Comparison of ENCODE assay signal across 21 cellular contexts in the genomic region with DNA sequence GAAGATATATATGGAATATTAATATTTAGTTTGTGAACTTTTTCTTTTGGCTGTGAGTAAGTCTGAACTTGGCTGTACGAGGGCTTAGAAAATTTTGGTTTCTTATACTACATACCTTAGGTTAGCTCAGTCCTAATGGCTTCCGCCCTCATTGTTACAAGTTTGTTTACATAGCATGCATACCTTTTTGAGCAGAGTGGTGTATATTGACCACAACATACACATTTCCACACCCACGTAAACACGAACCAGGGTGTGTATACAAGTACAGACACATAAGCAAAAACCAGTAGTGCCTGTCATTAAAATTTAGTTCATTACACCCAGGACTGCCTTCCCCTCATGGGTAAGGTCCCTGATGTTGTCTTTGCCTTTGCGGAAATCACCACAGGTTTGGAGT.
DNase-seq lines count a peak whose midpoint lies in the region; ATAC-seq lines count a peak whose summit lies in the region.
"Had no signal": no experiment of that assay in that cellular context is flagged by ENCODE, and none has a peak within 500 bp of the region (broad histone marks: within the 10 kb centered on the region; RNA-seq: fewer than 3 reads in every experiment).

No MANE protein-coding gene starts in this region.

- peak; percentile 35 for ATAC-seq in activated CD8-positive, alpha-beta memory T cell treated with anti-CD3 and anti-CD28 coated beads, Interleukin-2, amount 10 ng/mL, durations not matched to agents 7 days and 5 days
- ATAC-seq in T-helper 17 cell (peak; percentile 40), left cardiac atrium (no peak)
- no peak for ATAC-seq in stimulated activated naive B cell treated with anti-CD40 and anti-IgM and Interleukin-4, amounts not matched to agents 10 μg/mL and 1 μg/mL and 100 μg/mL, for 72 hours (replicated peaks)
- ATAC-seq: right cardiac atrium; stimulated activated naive CD8-positive, alpha-beta T cell treated with anti-CD3 and anti-CD28 coated beads, Interleukin-15, Interleukin-2, amounts not matched to agents 100 U/mL and 50 U/mL, for 24 hours had no signal

- no peaks in the 10 kb centered on the region for H3K9me3 Mint-ChIP-seq in activated CD8-positive, alpha-beta memory T cell treated with anti-CD3 and anti-CD28 coated beads, Interleukin-2, amount 10 ng/mL, durations not matched to agents 7 days and 5 days (ENCODE audit: low read depth)
- H3K9me3 Mint-ChIP-seq in stimulated activated naive B cell treated with anti-CD40 and anti-IgM and Interleukin-4, amounts not matched to agents 10 μg/mL and 1 μg/mL and 100 μg/mL, for 72 hours: no peaks in the 10 kb centered on the region
- H3K9me3 Mint-ChIP-seq: IgD-negative memory B cell had no signal

- no peak for DNase-seq in activated CD8-positive, alpha-beta memory T cell treated with anti-CD3 and anti-CD28 coated beads, Interleukin-2, amount 10 ng/mL, durations not matched to agents 7 days and 5 days
- no peak for DNase-seq in activated CD8-positive, alpha-beta memory T cell treated with anti-CD3 and anti-CD28 coated beads, Interleukin-2, amount 50 U/mL, for 48 hours
- DNase-seq in T-helper 17 cell (no peak), epithelial cell of prostate (ENCODE audit: low read depth, low spot score) (peak; percentile 85), left cardiac atrium (no peak), amniotic stem cell (lab: John Stamatoyannopoulos, UW) (no peak), RKO (ENCODE audit: low spot score) (no peak)
- no peak for DNase-seq in stimulated activated naive B cell treated with anti-CD40 and anti-IgM and Interleukin-4, amounts not matched to agents 10 μg/mL and 1 μg/mL and 100 μg/mL, for 72 hours
- DNase-seq: activated CD4-positive, CD25-positive, alpha-beta regulatory T cell treated with anti-CD3 and anti-CD28 coated beads, Interleukin-2, amount 50 U/mL, for 72 hours; activated CD8-positive, alpha-beta memory T cell treated with anti-CD3 and anti-CD28 coated beads, Interleukin-2, amount 50 U/mL, for 4 hours; activated naive CD4-positive, alpha-beta T cell; MV-4-11; NCI-H2029 treated with DMSO at 0.1 percent for 48 hours; NCI-H524 treated with DMSO at 0.1 percent for 48 hours; occipital lobe; right cardiac atrium; stimulated activated naive CD8-positive, alpha-beta T cell treated with anti-CD3 and anti-CD28 coated beads, Interleukin-15, Interleukin-2, amounts not matched to agents 100 U/mL and 50 U/mL, for 24 hours had no signal

- peaks cover 28% of the 10 kb centered on the region for H3K4me1 Mint-ChIP-seq in activated CD8-positive, alpha-beta memory T cell treated with anti-CD3 and anti-CD28 coated beads, Interleukin-2, amount 10 ng/mL, durations not matched to agents 7 days and 5 days
- peaks cover 8% of the 10 kb centered on the region for H3K4me1 Mint-ChIP-seq in T-helper 17 cell
- H3K4me1 Mint-ChIP-seq in stimulated activated naive B cell treated with anti-CD40 and anti-IgM and Interleukin-4, amounts not matched to agents 10 μg/mL and 1 μg/mL and 100 μg/mL, for 72 hours: no peaks in the 10 kb centered on the region
- H3K4me1 Mint-ChIP-seq: CD14-positive monocyte had no signal

- CTCF ChIA-PET in activated CD8-positive, alpha-beta memory T cell treated with anti-CD3 and anti-CD28 coated beads, Interleukin-2, amount 10 ng/mL, durations not matched to agents 7 days and 5 days (lab: Charles Lee): no interaction called here

- no peak overlapping the region for H3K4me3 Mint-ChIP-seq in activated CD8-positive, alpha-beta memory T cell treated with anti-CD3 and anti-CD28 coated beads, Interleukin-2, amount 10 ng/mL, durations not matched to agents 7 days and 5 days
- peak overlapping the region; percentile 21 for H3K4me3 Mint-ChIP-seq in T-helper 17 cell
- no peak overlapping the region for H3K4me3 Mint-ChIP-seq in stimulated activated naive B cell treated with anti-CD40 and anti-IgM and Interleukin-4, amounts not matched to agents 10 μg/mL and 1 μg/mL and 100 μg/mL, for 72 hours
- H3K4me3 Mint-ChIP-seq: CD14-positive monocyte, IgD-negative memory B cell had no signal

- peak overlapping the region; percentile 62 for H3K27ac ChIP-seq in epithelial cell of prostate
- H3K27ac ChIP-seq: ascending aorta had no signal

- H3K27ac Mint-ChIP-seq in activated CD8-positive, alpha-beta memory T cell treated with anti-CD3 and anti-CD28 coated beads, Interleukin-2, amount 10 ng/mL, durations not matched to agents 7 days and 5 days: peak overlapping the region; percentile 17
- H3K27ac Mint-ChIP-seq in T-helper 17 cell: peak overlapping the region; percentile 68
- H3K27ac Mint-ChIP-seq in stimulated activated naive B cell treated with anti-CD40 and anti-IgM and Interleukin-4, amounts not matched to agents 10 μg/mL and 1 μg/mL and 100 μg/mL, for 72 hours: peak overlapping the region; percentile 51
- H3K27ac Mint-ChIP-seq: IgD-negative memory B cell had no signal

- intact Hi-C loops in left cardiac atrium (cut with DNase I): no loop called here

- peaks cover 41% of the 10 kb centered on the region for H3K36me3 Mint-ChIP-seq in activated CD8-positive, alpha-beta memory T cell treated with anti-CD3 and anti-CD28 coated beads, Interleukin-2, amount 10 ng/mL, durations not matched to agents 7 days and 5 days
- H3K36me3 Mint-ChIP-seq in T-helper 17 cell (ENCODE audit: low read depth): peaks cover 9% of the 10 kb centered on the region
- peaks cover 37 to 60% of the 10 kb centered on the region in 2 donors for H3K36me3 Mint-ChIP-seq in stimulated activated naive B cell treated with anti-CD40 and anti-IgM and Interleukin-4, amounts not matched to agents 10 μg/mL and 1 μg/mL and 100 μg/mL, for 72 hours

- no peaks in the 10 kb centered on the region for H3K27me3 Mint-ChIP-seq in activated CD8-positive, alpha-beta memory T cell treated with anti-CD3 and anti-CD28 coated beads, Interleukin-2, amount 10 ng/mL, durations not matched to agents 7 days and 5 days
- no peaks in the 10 kb centered on the region for H3K27me3 Mint-ChIP-seq in T-helper 17 cell
- H3K27me3 Mint-ChIP-seq in stimulated activated naive B cell treated with anti-CD40 and anti-IgM and Interleukin-4, amounts not matched to agents 10 μg/mL and 1 μg/mL and 100 μg/mL, for 72 hours: no peaks in the 10 kb centered on the region
- H3K27me3 Mint-ChIP-seq: IgD-negative memory B cell had no signal

- H3K9me3 ChIP-seq in T-helper 17 cell (ENCODE audit: control insufficient read depth, low read length, poor library complexity, severe bottlenecking): no peaks in the 10 kb centered on the region
- H3K9me3 ChIP-seq: ascending aorta, tibial nerve had no signal

Comparison
In these comparisons a context has a peak if more than half of its experiments do, and no peak if none do; other contexts are left out.
1. ATAC-seq: peak in activated CD8-positive, alpha-beta memory T cell treated with anti-CD3 and anti-CD28 coated beads, Interleukin-2, amount 10 ng/mL, durations not matched to agents 7 days and 5 days (single experiment) and T-helper 17 cell (single experiment); none in stimulated activated naive B cell treated with anti-CD40 and anti-IgM and Interleukin-4, amounts not matched to agents 10 μg/mL and 1 μg/mL and 100 μg/mL, for 72 hours (0 of 2) and left cardiac atrium (0 of 2).
2. H3K27ac Mint-ChIP-seq: peak in every context shown above with its lines; median percentile 68 in T-helper 17 cell; 51 in stimulated activated naive B cell treated with anti-CD40 and anti-IgM and Interleukin-4, amounts not matched to agents 10 μg/mL and 1 μg/mL and 100 μg/mL, for 72 hours; 17 in activated CD8-positive, alpha-beta memory T cell treated with anti-CD3 and anti-CD28 coated beads, Interleukin-2, amount 10 ng/mL, durations not matched to agents 7 days and 5 days.